Comparison of ENCODE assay signal across 19 cellular contexts in genomic region chr16:22220076-22220453, GRCh38. TPM values are rescaled to one million over a fixed set of nuclear protein-coding genes. Genes with fewer than 3 reads are reported as not detected.
DNase-seq lines count a peak whose midpoint lies in the region; ATAC-seq and TF ChIP-seq lines count a peak whose summit lies in the region.
"Had no signal": no experiment of that assay in that cellular context is flagged by ENCODE, and none has a peak within 500 bp of the region (broad histone marks: within the 10 kb centered on the region; RNA-seq: fewer than 3 reads in every experiment).

No MANE protein-coding gene starts in this region.

- H3K9me3 ChIP-seq in SK-N-MC (ENCODE audit: low read depth, low read length) (no peaks in the 10 kb centered on the region), gastrocnemius medialis (no peaks in the 10 kb centered on the region)

- no peak overlapping the region for H3K27ac Mint-ChIP-seq in activated T-cell treated with anti-CD3 and anti-CD28 coated beads, Interleukin-2, amount 50 U/mL, for 72 hours

- H3K36me3 ChIP-seq in SK-N-MC (ENCODE audit: insufficient read depth, low read length) (no peaks in the 10 kb centered on the region), gastrocnemius medialis (no peaks in the 10 kb centered on the region)

- no peak overlapping the region for H3K9ac ChIP-seq in SK-N-MC (ENCODE audit: insufficient read length)
- H3K9ac ChIP-seq: parathyroid adenoma had no signal

- H3K36me3 Mint-ChIP-seq in activated T-cell treated with anti-CD3 and anti-CD28 coated beads, Interleukin-2, amount 50 U/mL, for 72 hours (ENCODE audit: insufficient read depth in 2 of 2) = peaks cover 3 to 4% of the 10 kb centered on the region in 2 donors

- H3K27ac ChIP-seq in SK-N-MC (peak overlapping the region; percentile 28; the same call in 1 of the 2 replicates), gastrocnemius medialis (peak overlapping the region; percentile 90 to 95 (median 94))

- in situ Hi-C loops in gastrocnemius medialis (cut with MboI; ENCODE audit: low sequenced_read_pairs in 4 of 4) = no loop called here

- H3K4me1 ChIP-seq in gastrocnemius medialis = peaks cover 59 to 67% of the 10 kb centered on the region in 2 donors

- peaks cover 20% of the 10 kb centered on the region for H3K4me1 Mint-ChIP-seq in activated T-cell treated with anti-CD3 and anti-CD28 coated beads, Interleukin-2, amount 50 U/mL, for 72 hours (ENCODE audit: low read depth)

- H3K9me3 Mint-ChIP-seq in activated T-cell treated with anti-CD3 and anti-CD28 coated beads, Interleukin-2, amount 50 U/mL, for 72 hours = no peaks in the 10 kb centered on the region
- H3K9me3 Mint-ChIP-seq: activated CD8-positive, alpha-beta T cell treated with anti-CD3 and anti-CD28 coated beads for 36 hours had no signal

- no peak overlapping the region for H3K4me3 ChIP-seq in SK-N-MC
- H3K4me3 ChIP-seq in gastrocnemius medialis = peak overlapping the region in 3 of 4 donors; percentile 14 to 42 (median 27)

- TF ChIP-seq CTCF in gastrocnemius medialis (IDR thresholded peaks at IDR 0.05 in 4 of 5, conservative IDR thresholded peaks at IDR 0.05 in 1 of 5) (no peak), GM20000 (IDR thresholded peaks at IDR 0.05; ENCODE audit: extremely low read depth, missing control alignments) (no peak)

- no peaks in the 10 kb centered on the region for H3K27me3 ChIP-seq in gastrocnemius medialis

- intact Hi-C loops in left ventricle myocardium superior (cut with micrococcal nuclease) (no loop called here), gastrocnemius medialis (cut with DNase I; ENCODE audit: low total_unique reads) (loop anchor here (1.0 to 2.0 kb wide), 3 partner anchors 14 to 77 kb away; partner anchors contain the start of genes EEF2K and POLR3E)

- DNase-seq in DMS79 treated with DMSO at 0.1 percent for 48 hours (lab: John Stamatoyannopoulos, UW) (peak; percentile 83), SK-N-MC (ENCODE audit: low read depth, low spot score) (no peak), left ventricle myocardium superior (peak; percentile 88), gastrocnemius medialis (peak; percentile 64 to 85), GM20000 (ENCODE audit: low spot score) (no peak), NCI-H1436 (lab: John Stamatoyannopoulos, UW) (no peak)
- DNase-seq in activated T-cell treated with anti-CD3 and anti-CD28 coated beads, Interleukin-2, amount 50 U/mL, for 72 hours = no peak
- DNase-seq: activated CD8-positive, alpha-beta T cell treated with anti-CD3 and anti-CD28 coated beads for 36 hours; activated naive CD4-positive, alpha-beta T cell treated with anti-CD3 and anti-CD28 coated beads, Interleukin-2, amount 50 U/mL, for 16 hours; cortex of kidney; GF-D8; NCI-H2171; OCI-M1; stimulated activated CD4-positive, alpha-beta T cell treated with anti-CD3 and anti-CD28 coated beads, Interleukin-4, amount 100 ng/mL, for 1 hour; stimulated activated naive CD4-positive, alpha-beta T cell treated with Interleukin-2 at 50 U/mL for 16 hours had no signal

- no peak overlapping the region for H3K4me3 Mint-ChIP-seq in activated T-cell treated with anti-CD3 and anti-CD28 coated beads, Interleukin-2, amount 50 U/mL, for 72 hours
- H3K4me3 Mint-ChIP-seq: activated CD8-positive, alpha-beta T cell treated with anti-CD3 and anti-CD28 coated beads for 36 hours; CD14-positive monocyte had no signal

- TF ChIP-seq POLR2A in gastrocnemius medialis (IDR thresholded peaks at IDR 0.05) = no peak

- no peaks in the 10 kb centered on the region for H3K27me3 Mint-ChIP-seq in activated T-cell treated with anti-CD3 and anti-CD28 coated beads, Interleukin-2, amount 50 U/mL, for 72 hours (ENCODE audit: low read depth)
- H3K27me3 Mint-ChIP-seq: activated CD8-positive, alpha-beta T cell treated with anti-CD3 and anti-CD28 coated beads for 36 hours had no signal

- peak; percentile 88 for ATAC-seq in left ventricle myocardium superior
- peak; percentile 63 to 67 for ATAC-seq in gastrocnemius medialis
- no peak for ATAC-seq in activated T-cell treated with anti-CD3 and anti-CD28 coated beads, Interleukin-2, amount 50 U/mL, for 72 hours (replicated peaks in 1 of 2)
- no peak for ATAC-seq in HG02981 (IDR thresholded peaks at IDR 0.05; ENCODE audit: unreplicated experiment)
- ATAC-seq: activated CD8-positive, alpha-beta T cell treated with anti-CD3 and anti-CD28 coated beads for 36 hours had no signal

RNA-seq across cellular contexts. Expression of gene EEF2K, which starts 14.0 kb away (rescaled TPM):
- total RNA-seq in left ventricle myocardium superior (29.9 TPM), gastrocnemius medialis (10 to 100 TPM; 18.7 to 39.9 (median 21.2) TPM)
- 10 to 100 TPM; 19.4 to 23.9 TPM for total RNA-seq in activated T-cell treated with anti-CD3 and anti-CD28 coated beads, Interleukin-2, amount 50 U/mL, for 72 hours

RNA-seq across cellular contexts. Expression of gene SDR42E2, which starts 57.8 kb away (rescaled TPM):
- total RNA-seq in left ventricle myocardium superior = not detected
- not detected for total RNA-seq in gastrocnemius medialis
- total RNA-seq in activated T-cell treated with anti-CD3 and anti-CD28 coated beads, Interleukin-2, amount 50 U/mL, for 72 hours = under 1 TPM in 1 of 2 donors, not detected in 1; 0.19 TPM
- total RNA-seq: kidney epithelial cell had no signal

Comparison
In these comparisons a context has a peak if more than half of its experiments do, and no peak if none do; other contexts are left out.
1. DNase-seq: peak in DMS79 treated with DMSO at 0.1 percent for 48 hours (single experiment), left ventricle myocardium superior (single experiment) and gastrocnemius medialis (2 of 2); none in SK-N-MC (single experiment), GM20000 (single experiment), activated T-cell treated with anti-CD3 and anti-CD28 coated beads, Interleukin-2, amount 50 U/mL, for 72 hours (0 of 2) and NCI-H1436 (single experiment).
2. ATAC-seq: peak in left ventricle myocardium superior (single experiment) and gastrocnemius medialis (2 of 2); none in activated T-cell treated with anti-CD3 and anti-CD28 coated beads, Interleukin-2, amount 50 U/mL, for 72 hours (0 of 2) and HG02981 (single experiment).